In the genomic region with DNA sequence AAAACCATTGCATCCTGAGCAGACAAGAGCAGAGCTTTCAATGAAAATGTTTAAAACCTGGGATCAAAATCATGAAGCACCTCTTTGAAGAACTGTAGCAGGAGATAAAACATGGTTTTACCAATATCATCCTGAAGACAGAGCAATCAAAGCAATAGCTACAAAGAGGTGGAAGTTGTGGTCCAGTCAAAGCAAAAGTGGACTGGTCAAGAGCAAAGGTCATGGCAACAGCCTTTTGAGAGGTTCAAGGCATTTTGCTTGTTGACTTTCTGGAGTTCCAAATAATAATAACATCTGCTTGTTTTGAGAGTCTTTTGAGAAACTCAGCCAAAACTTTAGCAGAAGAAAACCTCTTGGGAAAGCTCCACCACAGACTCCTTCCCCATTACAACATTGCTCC, we compare ENCODE assay signal across 9 cellular contexts.
"Had no signal": no experiment of that assay in that cellular context is flagged by ENCODE, and none has a peak within 500 bp of the region (broad histone marks: within the 10 kb centered on the region; RNA-seq: fewer than 3 reads in every experiment).

No MANE protein-coding gene starts in this region.

- H3K9ac ChIP-seq: KMS-11 had no signal

- H3K27ac Mint-ChIP-seq: IgD-negative memory B cell had no signal

- ATAC-seq: HepG2, K562 had no signal

- H3K4me3 ChIP-seq: K562 had no signal

- H3K4me2 ChIP-seq: KMS-11 had no signal

- DNase-seq: IMR-90, KBM-7, KG1 had no signal

- H3K4me1 Mint-ChIP-seq: IgD-negative memory B cell had no signal

- H3K27ac ChIP-seq: HL-60, KMS-11 had no signal

- H3K36me3 Mint-ChIP-seq: IgD-negative memory B cell had no signal

- FAIRE-seq: HepG2, HTR-8/SVneo, K562 had no signal

- H3K27me3 Mint-ChIP-seq: IgD-negative memory B cell had no signal

- H3K4me3 Mint-ChIP-seq: IgD-negative memory B cell had no signal
